In the genomic region with DNA sequence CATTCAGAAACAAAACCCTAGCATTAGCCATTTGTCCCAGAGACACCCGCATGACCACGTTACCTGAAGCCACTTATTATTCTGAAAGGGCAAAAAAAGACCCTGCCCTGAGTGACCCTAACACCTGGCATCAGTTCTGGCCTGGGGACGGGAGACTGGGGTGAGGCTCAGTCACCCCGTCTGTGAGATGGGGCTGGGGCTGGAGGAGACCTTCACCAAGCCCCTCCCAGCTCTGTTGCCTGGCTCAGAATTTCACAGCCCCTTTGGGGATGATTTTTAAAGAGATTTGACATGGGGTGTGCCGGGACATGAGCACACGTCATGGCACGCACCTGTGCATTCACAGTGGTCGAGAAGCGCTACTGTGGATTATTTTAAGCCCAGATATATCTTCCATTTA, we compare ENCODE assay signal across 43 cellular contexts. TPM values are rescaled to one million over a fixed set of nuclear protein-coding genes. Genes with fewer than 3 reads are reported as not detected.
"Had no signal": no experiment of that assay in that cellular context is flagged by ENCODE, and none has a peak within 500 bp of the region (broad histone marks: within the 10 kb centered on the region; RNA-seq: fewer than 3 reads in every experiment).

No MANE protein-coding gene starts in this region.

- H3K27me3 ChIP-seq: adrenal gland, ascending aorta, body of pancreas, brain microvascular endothelial cell, cardiac muscle cell had no signal

- H3K27ac ChIP-seq: adrenal gland, ascending aorta, body of pancreas, brain microvascular endothelial cell, breast epithelium, cardiac muscle cell had no signal

- ATAC-seq: activated naive CD4-positive, alpha-beta T cell treated with anti-CD3 and anti-CD28 coated beads, Interleukin-2, amount 50 U/mL, for 72 hours; activated naive CD8-positive, alpha-beta T cell treated with anti-CD3 and anti-CD28 coated beads, Interleukin-2, amount 50 U/mL, for 24 hours; activated T-cell treated with anti-CD3 and anti-CD28 coated beads, Interleukin-2, amount 50 U/mL, for 4 hours; activated T-cell treated with anti-CD3 and anti-CD28 coated beads, Interleukin-2, amount 50 U/mL, for 72 hours; activated T-helper 17 cell treated with anti-CD3 and anti-CD28 coated beads, Interleukin-2, amount 50 U/mL, for 72 hours; body of pancreas had no signal

- FAIRE-seq: astrocyte, bronchial epithelial cell had no signal

- H3K27ac Mint-ChIP-seq: activated naive CD4-positive, alpha-beta T cell treated with anti-CD3 and anti-CD28 coated beads for 36 hours; activated naive CD4-positive, alpha-beta T cell treated with anti-CD3 and anti-CD28 coated beads, Interleukin-2, amount 10 ng/mL, durations not matched to agents 7 days and 5 days; activated naive CD4-positive, alpha-beta T cell treated with anti-CD3 and anti-CD28 coated beads, Interleukin-2, amount 50 U/mL, for 24 hours; activated naive CD4-positive, alpha-beta T cell treated with anti-CD3 and anti-CD28 coated beads, Interleukin-2, amount 50 U/mL, for 72 hours; activated naive CD8-positive, alpha-beta T cell; activated naive CD8-positive, alpha-beta T cell treated with anti-CD3 and anti-CD28 coated beads for 36 hours; activated naive CD8-positive, alpha-beta T cell treated with anti-CD3 and anti-CD28 coated beads, Interleukin-2, amount 10 ng/mL, durations not matched to agents 7 days and 5 days; activated naive CD8-positive, alpha-beta T cell treated with anti-CD3 and anti-CD28 coated beads, Interleukin-2, amount 50 U/mL, for 24 hours; activated T-cell treated with anti-CD3 and anti-CD28 coated beads, Interleukin-2, amount 50 U/mL, for 24 hours; activated T-cell treated with anti-CD3 and anti-CD28 coated beads, Interleukin-2, amount 50 U/mL, for 72 hours; activated T-helper 1 cell treated with anti-CD3 and anti-CD28 coated beads, Interleukin-12 subunit alpha, Interleukin-12 subunit beta, Interleukin-2, Interleukin-4 antibody, amounts not matched to agents 30 ng/mL and 10 ng/mL and 1 ng/mL, durations not matched to agents 14 hours and 24 hours and 36 hours; activated T-helper 17 cell treated with anti-CD3 and anti-CD28 coated beads, Interleukin-2, amount 50 U/mL, for 72 hours; activated T-helper 2 cell treated with anti-CD3 and anti-CD28 coated beads, Interferon-gamma antibody, Interleukin-2, Interleukin-4, amounts not matched to agents 10 μg/mL and 5 μg/mL and 100 μg/mL, durations not matched to agents 14 hours and 24 hours and 36 hours; brain had no signal

- H3K4me3 Mint-ChIP-seq: activated naive CD4-positive, alpha-beta T cell treated with anti-CD3 and anti-CD28 coated beads for 36 hours; activated naive CD4-positive, alpha-beta T cell treated with anti-CD3 and anti-CD28 coated beads, Interleukin-2, amount 10 ng/mL, durations not matched to agents 7 days and 5 days; activated naive CD4-positive, alpha-beta T cell treated with anti-CD3 and anti-CD28 coated beads, Interleukin-2, amount 50 U/mL, for 24 hours; activated naive CD8-positive, alpha-beta T cell; activated naive CD8-positive, alpha-beta T cell treated with anti-CD3 and anti-CD28 coated beads for 36 hours; activated naive CD8-positive, alpha-beta T cell treated with anti-CD3 and anti-CD28 coated beads, Interleukin-2, amount 10 ng/mL, durations not matched to agents 7 days and 5 days; activated naive CD8-positive, alpha-beta T cell treated with anti-CD3 and anti-CD28 coated beads, Interleukin-2, amount 50 U/mL, for 24 hours; activated T-cell treated with anti-CD3 and anti-CD28 coated beads, Interleukin-2, amount 50 U/mL, for 24 hours; activated T-cell treated with anti-CD3 and anti-CD28 coated beads, Interleukin-2, amount 50 U/mL, for 4 hours; activated T-cell treated with anti-CD3 and anti-CD28 coated beads, Interleukin-2, amount 50 U/mL, for 72 hours; activated T-helper 1 cell treated with anti-CD3 and anti-CD28 coated beads, Interleukin-12 subunit alpha, Interleukin-12 subunit beta, Interleukin-2, Interleukin-4 antibody, amounts not matched to agents 30 ng/mL and 10 ng/mL and 1 ng/mL, durations not matched to agents 14 hours and 24 hours and 36 hours; activated T-helper 17 cell treated with anti-CD3 and anti-CD28 coated beads, Interleukin-2, amount 50 U/mL, for 72 hours; brain; central memory CD8-positive, alpha-beta T cell had no signal

- H3K36me3 Mint-ChIP-seq: activated naive CD4-positive, alpha-beta T cell treated with anti-CD3 and anti-CD28 coated beads, Interleukin-2, amount 10 ng/mL, durations not matched to agents 7 days and 5 days; activated naive CD4-positive, alpha-beta T cell treated with anti-CD3 and anti-CD28 coated beads, Interleukin-2, amount 50 U/mL, for 24 hours; activated naive CD4-positive, alpha-beta T cell treated with anti-CD3 and anti-CD28 coated beads, Interleukin-2, amount 50 U/mL, for 72 hours; activated naive CD8-positive, alpha-beta T cell; activated naive CD8-positive, alpha-beta T cell treated with anti-CD3 and anti-CD28 coated beads, Interleukin-2, amount 10 ng/mL, durations not matched to agents 7 days and 5 days; brain had no signal

- H3K27me3 Mint-ChIP-seq: activated naive CD4-positive, alpha-beta T cell treated with anti-CD3 and anti-CD28 coated beads, Interleukin-2, amount 50 U/mL, for 24 hours; activated naive CD8-positive, alpha-beta T cell; activated naive CD8-positive, alpha-beta T cell treated with anti-CD3 and anti-CD28 coated beads for 36 hours; activated naive CD8-positive, alpha-beta T cell treated with anti-CD3 and anti-CD28 coated beads, Interleukin-2, amount 10 ng/mL, durations not matched to agents 7 days and 5 days; activated naive CD8-positive, alpha-beta T cell treated with anti-CD3 and anti-CD28 coated beads, Interleukin-2, amount 50 U/mL, for 24 hours; activated T-cell treated with anti-CD3 and anti-CD28 coated beads, Interleukin-2, amount 50 U/mL, for 24 hours; activated T-helper 17 cell treated with anti-CD3 and anti-CD28 coated beads, Interleukin-2, amount 50 U/mL, for 72 hours; brain; central memory CD8-positive, alpha-beta T cell had no signal

- DNase-seq: activated effector memory CD4-positive, alpha-beta T cell treated with anti-CD3 and anti-CD28 coated beads, Interleukin-2, amount 50 U/mL, for 16 hours; activated effector memory CD4-positive, alpha-beta T cell treated with Interleukin-2 at 50 U/mL for 16 hours; activated gamma-delta T cell; activated gamma-delta T cell treated with Interleukin-2 at 50 U/mL for 16 hours; activated naive CD4-positive, alpha-beta T cell; activated naive CD4-positive, alpha-beta T cell treated with anti-CD3 and anti-CD28 coated beads for 36 hours; activated naive CD4-positive, alpha-beta T cell treated with anti-CD3 and anti-CD28 coated beads, Interleukin-2, amount 10 ng/mL, durations not matched to agents 7 days and 5 days; activated naive CD4-positive, alpha-beta T cell treated with anti-CD3 and anti-CD28 coated beads, Interleukin-2, amount 50 U/mL, for 16 hours; activated naive CD4-positive, alpha-beta T cell treated with Interleukin-2 at 50 U/mL for 16 hours; activated naive CD8-positive, alpha-beta T cell treated with anti-CD3 and anti-CD28 coated beads for 36 hours; activated naive CD8-positive, alpha-beta T cell treated with anti-CD3 and anti-CD28 coated beads, Interleukin-2, amount 10 ng/mL, durations not matched to agents 7 days and 5 days; activated naive CD8-positive, alpha-beta T cell treated with anti-CD3 and anti-CD28 coated beads, Interleukin-2, amount 50 U/mL, for 24 hours; activated T-cell treated with anti-CD3 and anti-CD28 coated beads, Interleukin-2, amount 50 U/mL, for 1 hour; activated T-cell treated with anti-CD3 and anti-CD28 coated beads, Interleukin-2, amount 50 U/mL, for 24 hours; activated T-cell treated with anti-CD3 and anti-CD28 coated beads, Interleukin-2, amount 50 U/mL, for 4 hours; activated T-cell treated with anti-CD3 and anti-CD28 coated beads, Interleukin-2, amount 50 U/mL, for 48 hours; activated T-cell treated with anti-CD3 and anti-CD28 coated beads, Interleukin-2, amount 50 U/mL, for 72 hours; adrenal gland; amniotic stem cell; amygdala; anterior cingulate cortex; aorta; body of pancreas; brain microvascular endothelial cell; caudate nucleus; central memory CD4-positive, alpha-beta T cell; cerebellar nuclear complex had no signal

- H3K4me3 ChIP-seq: adrenal gland, ascending aorta, body of pancreas, breast epithelium, cardiac muscle cell had no signal

- H3K4me1 ChIP-seq: adrenal gland, ascending aorta, body of pancreas, breast epithelium had no signal

- H3K9me3 ChIP-seq: adrenal gland, ascending aorta, body of pancreas had no signal

- H3K4me1 Mint-ChIP-seq: activated naive CD4-positive, alpha-beta T cell treated with anti-CD3 and anti-CD28 coated beads, Interleukin-2, amount 10 ng/mL, durations not matched to agents 7 days and 5 days; activated naive CD4-positive, alpha-beta T cell treated with anti-CD3 and anti-CD28 coated beads, Interleukin-2, amount 50 U/mL, for 24 hours; activated naive CD8-positive, alpha-beta T cell treated with anti-CD3 and anti-CD28 coated beads for 36 hours; activated naive CD8-positive, alpha-beta T cell treated with anti-CD3 and anti-CD28 coated beads, Interleukin-2, amount 10 ng/mL, durations not matched to agents 7 days and 5 days; activated naive CD8-positive, alpha-beta T cell treated with anti-CD3 and anti-CD28 coated beads, Interleukin-2, amount 50 U/mL, for 24 hours; activated T-helper 17 cell treated with anti-CD3 and anti-CD28 coated beads, Interleukin-2, amount 50 U/mL, for 72 hours; brain; central memory CD8-positive, alpha-beta T cell had no signal

- H3K9me3 Mint-ChIP-seq: activated naive CD4-positive, alpha-beta T cell treated with anti-CD3 and anti-CD28 coated beads, Interleukin-2, amount 10 ng/mL, durations not matched to agents 7 days and 5 days; activated naive CD4-positive, alpha-beta T cell treated with anti-CD3 and anti-CD28 coated beads, Interleukin-2, amount 50 U/mL, for 24 hours; activated naive CD8-positive, alpha-beta T cell treated with anti-CD3 and anti-CD28 coated beads, Interleukin-2, amount 10 ng/mL, durations not matched to agents 7 days and 5 days; activated naive CD8-positive, alpha-beta T cell treated with anti-CD3 and anti-CD28 coated beads, Interleukin-2, amount 50 U/mL, for 24 hours; activated T-cell treated with anti-CD3 and anti-CD28 coated beads, Interleukin-2, amount 50 U/mL, for 4 hours; activated T-helper 1 cell treated with anti-CD3 and anti-CD28 coated beads, Interleukin-12 subunit alpha, Interleukin-12 subunit beta, Interleukin-2, Interleukin-4 antibody, amounts not matched to agents 30 ng/mL and 10 ng/mL and 1 ng/mL, durations not matched to agents 14 hours and 24 hours and 36 hours; activated T-helper 17 cell treated with anti-CD3 and anti-CD28 coated beads, Interleukin-2, amount 50 U/mL, for 72 hours; activated T-helper 2 cell treated with anti-CD3 and anti-CD28 coated beads, Interferon-gamma antibody, Interleukin-2, Interleukin-4, amounts not matched to agents 10 μg/mL and 5 μg/mL and 100 μg/mL, durations not matched to agents 14 hours and 24 hours and 36 hours; central memory CD8-positive, alpha-beta T cell had no signal

- H3K36me3 ChIP-seq: adrenal gland, ascending aorta, brain microvascular endothelial cell, breast epithelium, cardiac muscle cell had no signal

RNA-seq across cellular contexts. Expression of gene BPIFB6, which starts 1.4 kb away (rescaled TPM):
- total RNA-seq: activated naive CD4-positive, alpha-beta T cell treated with anti-CD3 and anti-CD28 coated beads for 36 hours; activated naive CD4-positive, alpha-beta T cell treated with anti-CD3 and anti-CD28 coated beads, Interleukin-2, amount 50 U/mL, for 72 hours; activated naive CD8-positive, alpha-beta T cell treated with anti-CD3 and anti-CD28 coated beads for 36 hours; activated naive CD8-positive, alpha-beta T cell treated with anti-CD3 and anti-CD28 coated beads, Interleukin-2, amount 10 ng/mL, durations not matched to agents 7 days and 5 days; activated T-cell treated with anti-CD3 and anti-CD28 coated beads, Interleukin-2, amount 50 U/mL, for 4 hours; activated T-cell treated with anti-CD3 and anti-CD28 coated beads, Interleukin-2, amount 50 U/mL, for 72 hours; activated T-helper 1 cell treated with anti-CD3 and anti-CD28 coated beads, Interleukin-12 subunit alpha, Interleukin-12 subunit beta, Interleukin-2, Interleukin-4 antibody, amounts not matched to agents 30 ng/mL and 10 ng/mL and 1 ng/mL, durations not matched to agents 14 hours and 24 hours and 36 hours; activated T-helper 17 cell treated with anti-CD3 and anti-CD28 coated beads, Interleukin-2, amount 50 U/mL, for 72 hours; activated T-helper 2 cell treated with anti-CD3 and anti-CD28 coated beads, Interferon-gamma antibody, Interleukin-2, Interleukin-4, amounts not matched to agents 10 μg/mL and 5 μg/mL and 100 μg/mL, durations not matched to agents 14 hours and 24 hours and 36 hours; adrenal gland; aorta; ascending aorta; astrocyte; body of pancreas; breast epithelium; bronchial epithelial cell; cardiac muscle cell; cardiac septum; cerebellum had no signal
- polyA plus RNA-seq: adipose tissue, adrenal gland, aorta, cardiac muscle cell had no signal

RNA-seq across cellular contexts. Expression of gene BPIFB2, which starts 22.6 kb away (rescaled TPM):
- total RNA-seq: activated naive CD4-positive, alpha-beta T cell treated with anti-CD3 and anti-CD28 coated beads for 36 hours; activated naive CD4-positive, alpha-beta T cell treated with anti-CD3 and anti-CD28 coated beads, Interleukin-2, amount 50 U/mL, for 72 hours; activated naive CD8-positive, alpha-beta T cell treated with anti-CD3 and anti-CD28 coated beads for 36 hours; activated naive CD8-positive, alpha-beta T cell treated with anti-CD3 and anti-CD28 coated beads, Interleukin-2, amount 10 ng/mL, durations not matched to agents 7 days and 5 days; activated T-cell treated with anti-CD3 and anti-CD28 coated beads, Interleukin-2, amount 50 U/mL, for 72 hours; activated T-helper 1 cell treated with anti-CD3 and anti-CD28 coated beads, Interleukin-12 subunit alpha, Interleukin-12 subunit beta, Interleukin-2, Interleukin-4 antibody, amounts not matched to agents 30 ng/mL and 10 ng/mL and 1 ng/mL, durations not matched to agents 14 hours and 24 hours and 36 hours; activated T-helper 17 cell treated with anti-CD3 and anti-CD28 coated beads, Interleukin-2, amount 50 U/mL, for 72 hours; activated T-helper 2 cell treated with anti-CD3 and anti-CD28 coated beads, Interferon-gamma antibody, Interleukin-2, Interleukin-4, amounts not matched to agents 10 μg/mL and 5 μg/mL and 100 μg/mL, durations not matched to agents 14 hours and 24 hours and 36 hours; aorta; ascending aorta; astrocyte; body of pancreas; bronchial epithelial cell; cardiac muscle cell; cardiac septum; cerebellum had no signal
- polyA plus RNA-seq: adipose tissue, adrenal gland, aorta, cardiac muscle cell had no signal

RNA-seq across cellular contexts. Expression of gene BPIFB3, which starts 23.6 kb away (rescaled TPM):
- total RNA-seq: activated naive CD4-positive, alpha-beta T cell treated with anti-CD3 and anti-CD28 coated beads for 36 hours; activated naive CD4-positive, alpha-beta T cell treated with anti-CD3 and anti-CD28 coated beads, Interleukin-2, amount 50 U/mL, for 72 hours; activated naive CD8-positive, alpha-beta T cell treated with anti-CD3 and anti-CD28 coated beads for 36 hours; activated naive CD8-positive, alpha-beta T cell treated with anti-CD3 and anti-CD28 coated beads, Interleukin-2, amount 10 ng/mL, durations not matched to agents 7 days and 5 days; activated T-cell treated with anti-CD3 and anti-CD28 coated beads, Interleukin-2, amount 50 U/mL, for 4 hours; activated T-cell treated with anti-CD3 and anti-CD28 coated beads, Interleukin-2, amount 50 U/mL, for 72 hours; activated T-helper 1 cell treated with anti-CD3 and anti-CD28 coated beads, Interleukin-12 subunit alpha, Interleukin-12 subunit beta, Interleukin-2, Interleukin-4 antibody, amounts not matched to agents 30 ng/mL and 10 ng/mL and 1 ng/mL, durations not matched to agents 14 hours and 24 hours and 36 hours; activated T-helper 17 cell treated with anti-CD3 and anti-CD28 coated beads, Interleukin-2, amount 50 U/mL, for 72 hours; activated T-helper 2 cell treated with anti-CD3 and anti-CD28 coated beads, Interferon-gamma antibody, Interleukin-2, Interleukin-4, amounts not matched to agents 10 μg/mL and 5 μg/mL and 100 μg/mL, durations not matched to agents 14 hours and 24 hours and 36 hours; adrenal gland; aorta; ascending aorta; astrocyte; body of pancreas; breast epithelium; bronchial epithelial cell; cardiac muscle cell; cardiac septum; cerebellum had no signal
- polyA plus RNA-seq: adipose tissue, adrenal gland, aorta, cardiac muscle cell had no signal

RNA-seq across cellular contexts. Expression of gene SUN5, which starts 25.8 kb away (rescaled TPM):
- total RNA-seq: activated naive CD4-positive, alpha-beta T cell treated with anti-CD3 and anti-CD28 coated beads for 36 hours; activated naive CD4-positive, alpha-beta T cell treated with anti-CD3 and anti-CD28 coated beads, Interleukin-2, amount 50 U/mL, for 72 hours; activated naive CD8-positive, alpha-beta T cell treated with anti-CD3 and anti-CD28 coated beads for 36 hours; activated naive CD8-positive, alpha-beta T cell treated with anti-CD3 and anti-CD28 coated beads, Interleukin-2, amount 10 ng/mL, durations not matched to agents 7 days and 5 days; activated T-cell treated with anti-CD3 and anti-CD28 coated beads, Interleukin-2, amount 50 U/mL, for 4 hours; activated T-cell treated with anti-CD3 and anti-CD28 coated beads, Interleukin-2, amount 50 U/mL, for 72 hours; activated T-helper 1 cell treated with anti-CD3 and anti-CD28 coated beads, Interleukin-12 subunit alpha, Interleukin-12 subunit beta, Interleukin-2, Interleukin-4 antibody, amounts not matched to agents 30 ng/mL and 10 ng/mL and 1 ng/mL, durations not matched to agents 14 hours and 24 hours and 36 hours; activated T-helper 17 cell treated with anti-CD3 and anti-CD28 coated beads, Interleukin-2, amount 50 U/mL, for 72 hours; activated T-helper 2 cell treated with anti-CD3 and anti-CD28 coated beads, Interferon-gamma antibody, Interleukin-2, Interleukin-4, amounts not matched to agents 10 μg/mL and 5 μg/mL and 100 μg/mL, durations not matched to agents 14 hours and 24 hours and 36 hours; adrenal gland; aorta; ascending aorta; astrocyte; body of pancreas; breast epithelium; bronchial epithelial cell; cardiac muscle cell; cardiac septum; cerebellum had no signal
- polyA plus RNA-seq: adipose tissue, adrenal gland, aorta, cardiac muscle cell had no signal

RNA-seq across cellular contexts. Expression of gene BPIFB4, which starts 49.4 kb away (rescaled TPM):
- total RNA-seq: activated naive CD4-positive, alpha-beta T cell treated with anti-CD3 and anti-CD28 coated beads for 36 hours; activated naive CD4-positive, alpha-beta T cell treated with anti-CD3 and anti-CD28 coated beads, Interleukin-2, amount 50 U/mL, for 72 hours; activated naive CD8-positive, alpha-beta T cell treated with anti-CD3 and anti-CD28 coated beads for 36 hours; activated naive CD8-positive, alpha-beta T cell treated with anti-CD3 and anti-CD28 coated beads, Interleukin-2, amount 10 ng/mL, durations not matched to agents 7 days and 5 days; activated T-cell treated with anti-CD3 and anti-CD28 coated beads, Interleukin-2, amount 50 U/mL, for 4 hours; activated T-cell treated with anti-CD3 and anti-CD28 coated beads, Interleukin-2, amount 50 U/mL, for 72 hours; activated T-helper 1 cell treated with anti-CD3 and anti-CD28 coated beads, Interleukin-12 subunit alpha, Interleukin-12 subunit beta, Interleukin-2, Interleukin-4 antibody, amounts not matched to agents 30 ng/mL and 10 ng/mL and 1 ng/mL, durations not matched to agents 14 hours and 24 hours and 36 hours; activated T-helper 17 cell treated with anti-CD3 and anti-CD28 coated beads, Interleukin-2, amount 50 U/mL, for 72 hours; activated T-helper 2 cell treated with anti-CD3 and anti-CD28 coated beads, Interferon-gamma antibody, Interleukin-2, Interleukin-4, amounts not matched to agents 10 μg/mL and 5 μg/mL and 100 μg/mL, durations not matched to agents 14 hours and 24 hours and 36 hours; adrenal gland; aorta; ascending aorta; astrocyte; body of pancreas; breast epithelium; bronchial epithelial cell; cardiac muscle cell; cardiac septum; cerebellum had no signal
- polyA plus RNA-seq: aorta, cardiac muscle cell had no signal
